ENCODE assay signal across 1 cellular context in the genomic region with DNA sequence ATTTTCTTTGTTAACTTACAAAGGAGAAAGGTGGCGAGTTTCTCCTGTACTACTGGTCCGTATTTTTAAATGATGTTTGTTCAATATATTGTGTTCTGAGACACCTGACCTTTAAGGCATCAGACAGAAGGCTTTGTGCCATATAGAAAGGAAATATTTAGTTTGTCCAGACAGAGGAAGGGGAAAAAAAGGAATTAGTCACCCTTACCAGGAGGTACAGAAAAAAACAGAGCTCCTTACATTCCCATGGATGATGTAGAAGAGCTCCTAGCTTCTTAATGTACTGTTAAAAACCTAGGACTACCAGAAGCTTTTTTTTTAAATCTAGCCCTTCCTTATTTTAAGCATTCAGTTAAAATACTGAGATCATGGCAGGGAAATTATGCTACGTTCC.
TF ChIP-seq lines count a peak whose summit lies in the region.

No MANE protein-coding gene starts in this region.

TF ChIP-seq in WTC11, 78 proteins besides CTCF, POLR2A, EP300 and RAD21 (continued from another document):
- TF ChIP-seq ZNF512 (CRISPR knock-in tag; IDR thresholded peaks at IDR 0.05; ENCODE audit: borderline replicate concordance) (no peak), ZNF671 (CRISPR knock-in tag; IDR thresholded peaks at IDR 0.05) (no peak), ZSCAN18 (CRISPR knock-in tag; IDR thresholded peaks at IDR 0.05) (no peak), ATF3 (CRISPR knock-in tag; conservative IDR thresholded peaks at IDR 0.05) (no peak), ZNF396 (CRISPR knock-in tag; IDR thresholded peaks at IDR 0.05; ENCODE audit: borderline replicate concordance) (no peak), E2F4 (CRISPR knock-in tag; IDR thresholded peaks at IDR 0.05; ENCODE audit: borderline replicate concordance, low read depth) (no peak), OVOL2 (CRISPR knock-in tag; IDR thresholded peaks at IDR 0.05; ENCODE audit: borderline replicate concordance) (no peak), HMGXB4 (CRISPR knock-in tag; IDR thresholded peaks at IDR 0.05) (no peak), ZNF263 (CRISPR knock-in tag; IDR thresholded peaks at IDR 0.05; ENCODE audit: low read depth) (no peak), FOXJ3 (CRISPR knock-in tag; IDR thresholded peaks at IDR 0.05; ENCODE audit: borderline replicate concordance) (no peak), JAZF1 (CRISPR knock-in tag; IDR thresholded peaks at IDR 0.05) (no peak), ZNF281 (CRISPR knock-in tag; IDR thresholded peaks at IDR 0.05) (no peak)
- TF ChIP-seq, protein P1, sequence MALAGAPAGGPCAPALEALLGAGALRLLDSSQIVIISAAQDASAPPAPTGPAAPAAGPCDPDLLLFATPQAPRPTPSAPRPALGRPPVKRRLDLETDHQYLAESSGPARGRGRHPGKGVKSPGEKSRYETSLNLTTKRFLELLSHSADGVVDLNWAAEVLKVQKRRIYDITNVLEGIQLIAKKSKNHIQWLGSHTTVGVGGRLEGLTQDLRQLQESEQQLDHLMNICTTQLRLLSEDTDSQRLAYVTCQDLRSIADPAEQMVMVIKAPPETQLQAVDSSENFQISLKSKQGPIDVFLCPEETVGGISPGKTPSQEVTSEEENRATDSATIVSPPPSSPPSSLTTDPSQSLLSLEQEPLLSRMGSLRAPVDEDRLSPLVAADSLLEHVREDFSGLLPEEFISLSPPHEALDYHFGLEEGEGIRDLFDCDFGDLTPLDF (CRISPR knock-in tag; IDR thresholded peaks at IDR 0.05), result no peak
TF ChIP-seq in WTC11: peak in this region for 0.
